In the genomic region with DNA sequence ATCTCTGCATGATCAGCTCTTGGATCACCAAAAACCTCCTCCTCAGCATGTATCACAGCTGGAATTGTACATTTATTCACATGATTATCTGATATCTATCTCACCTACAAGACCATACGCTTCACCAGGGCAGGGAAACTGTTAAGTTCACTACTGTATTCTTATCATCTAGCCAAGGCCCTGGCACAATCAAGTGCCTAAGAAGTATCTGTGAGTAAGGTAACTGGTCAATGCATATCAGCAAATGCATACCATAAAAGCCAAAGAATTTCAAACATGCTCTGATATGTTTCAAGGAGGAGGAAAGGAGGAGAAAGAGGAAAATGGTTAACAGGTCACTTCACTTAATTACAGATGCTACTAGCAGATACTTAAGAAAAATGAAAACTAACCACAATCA, we compare ENCODE assay signal across 17 cellular contexts.
A peak's percentile ranks its signal among the peaks of the same experiment; 100 is the strongest.
DNase-seq lines count a peak whose midpoint lies in the region; ATAC-seq, FAIRE-seq and TF ChIP-seq lines count a peak whose summit lies in the region.
"Had no signal": no experiment of that assay in that cellular context is flagged by ENCODE, and none has a peak within 500 bp of the region (broad histone marks: within the 10 kb centered on the region; RNA-seq: fewer than 3 reads in every experiment).

No MANE protein-coding gene starts in this region.

- H3K36me3 ChIP-seq in breast epithelium, result no peaks in the 10 kb centered on the region
- H3K36me3 ChIP-seq: BE2C, HAP-1 had no signal

- peaks cover 24% of the 10 kb centered on the region for H3K4me1 Mint-ChIP-seq in stimulated activated naive CD8-positive, alpha-beta T cell treated with anti-CD3 and anti-CD28 coated beads, Interleukin-15, Interleukin-2, amounts not matched to agents 100 ng/mL and 50 ng/mL, for 24 hours (ENCODE audit: low read depth)
- H3K4me1 Mint-ChIP-seq in T-helper 17 cell (peaks cover 9% of the 10 kb centered on the region), immature natural killer cell (peaks cover 15 to 19% of the 10 kb centered on the region in 2 donors)

- H3K4me1 ChIP-seq in breast epithelium, result no peaks in the 10 kb centered on the region
- H3K4me1 ChIP-seq: BE2C had no signal

- H3K27ac ChIP-seq in breast epithelium, result no peak overlapping the region
- H3K27ac ChIP-seq: GM23248, KMS-11, SJCRH30 had no signal

- no peaks in the 10 kb centered on the region for H3K27me3 ChIP-seq in breast epithelium
- H3K27me3 ChIP-seq: BE2C, SJCRH30 had no signal

- no peaks in the 10 kb centered on the region for H3K9me3 Mint-ChIP-seq in stimulated activated naive CD8-positive, alpha-beta T cell treated with anti-CD3 and anti-CD28 coated beads, Interleukin-15, Interleukin-2, amounts not matched to agents 100 ng/mL and 50 ng/mL, for 24 hours
- no peaks in the 10 kb centered on the region for H3K9me3 Mint-ChIP-seq in immature natural killer cell
- H3K9me3 Mint-ChIP-seq: CD8-positive, alpha-beta memory T cell had no signal

- H3K9me3 ChIP-seq in T-helper 17 cell (ENCODE audit: control insufficient read depth, low read length, poor library complexity, severe bottlenecking) (no peaks in the 10 kb centered on the region), breast epithelium (no peaks in the 10 kb centered on the region)
- H3K9me3 ChIP-seq: BE2C, HAP-1, SJCRH30 had no signal

- intact Hi-C loops in breast epithelium (cut with DNase I; ENCODE audit: low total_unique reads), result no loop called here

- peak; percentile 78 for FAIRE-seq in urothelium cell line (lab: Jason Lieb, UNC)

- H3K4me3 ChIP-seq in breast epithelium, result no peak overlapping the region
- H3K4me3 ChIP-seq: GM23248, HAP-1, SJCRH30 had no signal

- no peaks in the 10 kb centered on the region for H3K27me3 Mint-ChIP-seq in stimulated activated naive CD8-positive, alpha-beta T cell treated with anti-CD3 and anti-CD28 coated beads, Interleukin-15, Interleukin-2, amounts not matched to agents 100 ng/mL and 50 ng/mL, for 24 hours
- no peaks in the 10 kb centered on the region for H3K27me3 Mint-ChIP-seq in T-helper 17 cell
- H3K27me3 Mint-ChIP-seq in immature natural killer cell (ENCODE audit: low read depth in 3 of 3), result peaks cover 0 to 3% (median 0%) of the 10 kb centered on the region in 3 donors
- H3K27me3 Mint-ChIP-seq: CD8-positive, alpha-beta memory T cell had no signal

- DNase-seq in stimulated activated naive CD8-positive, alpha-beta T cell treated with anti-CD3 and anti-CD28 coated beads, Interleukin-15, Interleukin-2, amounts not matched to agents 100 U/mL and 50 U/mL, for 24 hours, result no peak
- DNase-seq in T-helper 17 cell, result no peak
- no peak for DNase-seq in immature natural killer cell
- no peak for DNase-seq in urothelium cell line (ENCODE audit: low spot score)
- no peak for DNase-seq in breast epithelium (ENCODE audit: low spot score in 2 of 2)
- DNase-seq in iPS-NIHi7 (ENCODE audit: extremely low spot score), result no peak
- DNase-seq: BE2C; CD8-positive, alpha-beta memory T cell; DMS79; GM23248; NCI-H187; NCI-H2107; SJCRH30 had no signal

- peak overlapping the region; percentile 33 for H3K27ac Mint-ChIP-seq in stimulated activated naive CD8-positive, alpha-beta T cell treated with anti-CD3 and anti-CD28 coated beads, Interleukin-15, Interleukin-2, amounts not matched to agents 100 ng/mL and 50 ng/mL, for 24 hours
- H3K27ac Mint-ChIP-seq in T-helper 17 cell (peak overlapping the region; percentile 10), immature natural killer cell (peak overlapping the region in 4 of 6 donors; percentile 0 to 82 (median 50))

- no peak for TF ChIP-seq POLR2A in breast epithelium (IDR thresholded peaks at IDR 0.05)

- ATAC-seq in stimulated activated naive CD8-positive, alpha-beta T cell treated with anti-CD3 and anti-CD28 coated beads, Interleukin-15, Interleukin-2, amounts not matched to agents 100 U/mL and 50 U/mL, for 24 hours, result no peak
- ATAC-seq in T-helper 17 cell (no peak), GM19035 (IDR thresholded peaks at IDR 0.05; ENCODE audit: unreplicated experiment) (no peak)

- peaks cover 22% of the 10 kb centered on the region for H3K36me3 Mint-ChIP-seq in stimulated activated naive CD8-positive, alpha-beta T cell treated with anti-CD3 and anti-CD28 coated beads, Interleukin-15, Interleukin-2, amounts not matched to agents 100 ng/mL and 50 ng/mL, for 24 hours (ENCODE audit: low read depth)
- no peaks in the 10 kb centered on the region for H3K36me3 Mint-ChIP-seq in T-helper 17 cell (ENCODE audit: low read depth)
- H3K36me3 Mint-ChIP-seq in immature natural killer cell, result peaks cover 15 to 28% (median 21%) of the 10 kb centered on the region in 3 donors

- no peak for TF ChIP-seq CTCF in breast epithelium (IDR thresholded peaks at IDR 0.05)

- H3K4me3 Mint-ChIP-seq in stimulated activated naive CD8-positive, alpha-beta T cell treated with anti-CD3 and anti-CD28 coated beads, Interleukin-15, Interleukin-2, amounts not matched to agents 100 ng/mL and 50 ng/mL, for 24 hours, result no peak overlapping the region
- H3K4me3 Mint-ChIP-seq in T-helper 17 cell (no peak overlapping the region), immature natural killer cell (no peak overlapping the region)
- H3K4me3 Mint-ChIP-seq: CD8-positive, alpha-beta memory T cell had no signal
